ENCODE assay signal across 8 cellular contexts in the genomic region with DNA sequence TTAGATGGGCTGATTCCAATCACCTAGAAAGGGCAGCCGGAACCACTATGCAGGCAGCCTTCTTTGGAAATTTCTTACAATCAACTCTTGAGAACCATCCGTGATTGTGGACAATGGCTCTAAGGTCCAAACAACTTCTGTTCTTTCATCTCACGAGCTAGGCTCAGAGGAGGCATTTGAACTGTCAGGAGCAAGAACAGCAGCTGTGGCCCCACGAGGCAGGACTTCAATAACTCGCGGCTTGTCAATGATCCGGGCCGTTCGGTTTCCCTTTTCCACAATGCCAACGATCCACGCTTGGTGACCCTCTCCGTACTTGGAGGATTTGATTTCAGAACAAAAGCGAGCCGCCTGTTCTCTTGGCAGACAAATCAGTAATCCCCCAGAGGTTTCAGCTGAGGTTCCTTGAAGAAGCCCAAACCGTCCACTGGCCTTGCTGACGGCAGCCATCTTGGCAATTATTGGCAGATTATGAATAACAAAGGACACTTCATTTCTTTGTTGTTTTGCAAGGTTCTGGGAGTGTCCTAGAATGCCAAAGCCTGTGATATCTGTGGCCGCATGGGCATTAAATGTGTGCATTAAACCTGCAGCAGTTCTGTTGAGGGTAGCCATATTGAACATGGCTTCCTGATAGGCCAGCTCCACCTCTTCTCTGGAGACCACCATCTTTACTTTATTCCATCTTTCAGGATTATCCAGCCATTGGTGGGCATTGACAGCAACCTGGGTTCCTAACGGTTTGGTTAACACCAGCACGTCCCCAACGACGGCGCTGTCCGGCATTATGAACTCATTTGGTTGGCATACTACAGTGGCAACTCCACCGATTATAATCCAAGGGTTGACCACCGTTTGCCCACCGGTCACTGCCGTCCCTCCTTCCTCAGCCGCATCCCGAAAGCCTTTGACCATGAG. TPM values are rescaled to one million over a fixed set of nuclear protein-coding genes. Genes with fewer than 3 reads are reported as not detected.
A peak's percentile ranks its signal among the peaks of the same experiment; 100 is the strongest.
DNase-seq lines count a peak whose midpoint lies in the region; ATAC-seq and TF ChIP-seq lines count a peak whose summit lies in the region.

No MANE protein-coding gene starts in this region.

- H3K36me3 ChIP-seq in SJCRH30, result peaks cover 16% of the 10 kb centered on the region
- no peaks in the 10 kb centered on the region for H3K36me3 ChIP-seq in gastrocnemius medialis

- H3K4me3 ChIP-seq in GM12875 (ENCODE audit: low read depth, low read length) (peak overlapping the region; percentile 89), SJCRH30 (peak overlapping the region; percentile 92), fibroblast of mammary gland (ENCODE audit: control insufficient read depth, low read depth, low read length) (peak overlapping the region; percentile 73), gastrocnemius medialis (peak overlapping the region; percentile 89 to 100 (median 95))

- H3K4me1 ChIP-seq in SJCRH30 (no peaks in the 10 kb centered on the region; the same call in 1 of the 2 replicates), gastrocnemius medialis (peaks cover 20 to 21% of the 10 kb centered on the region in 2 donors)

- intact Hi-C loops in gastrocnemius medialis (cut with DNase I; ENCODE audit: low total_unique reads), result loop anchor here (1.0 to 2.0 kb wide), 2 partner anchors 14 to 82 kb away; partner anchors contain the start of genes DCTPP1 and ZNF768

- H3K27me3 ChIP-seq in SJCRH30, result no peaks in the 10 kb centered on the region
- no peaks in the 10 kb centered on the region for H3K27me3 ChIP-seq in gastrocnemius medialis

- no peak for TF ChIP-seq POLR2A in gastrocnemius medialis (IDR thresholded peaks at IDR 0.05)

- H3K27ac ChIP-seq in SJCRH30 (peak overlapping the region; percentile 78; the same call in 1 of the 2 replicates), gastrocnemius medialis (peak overlapping the region; percentile 97 to 100 (median 98))

- no peak for DNase-seq in SJCRH30
- DNase-seq in fibroblast of mammary gland (ENCODE audit: low read depth), result no peak
- DNase-seq in gastrocnemius medialis, result no peak
- no peak for DNase-seq in ecto neural progenitor cell (ENCODE audit: low spot score)
- no peak for DNase-seq in stimulated activated CD4-positive, alpha-beta T cell treated with anti-CD3 and anti-CD28 coated beads, Interleukin-4, amount 100 ng/mL, for 24 hours
- no peak for DNase-seq in NCI-H187 treated with DMSO at 0.1 percent for 48 hours (lab: John Stamatoyannopoulos, UW)

- H3K9me3 ChIP-seq in SJCRH30 (replicated peaks), result no peaks in the 10 kb centered on the region
- no peaks in the 10 kb centered on the region for H3K9me3 ChIP-seq in gastrocnemius medialis

- ATAC-seq in gastrocnemius medialis, result no peak
- ATAC-seq in HG03439 (IDR thresholded peaks at IDR 0.05; ENCODE audit: unreplicated experiment), result no peak

- no peak for TF ChIP-seq CTCF in GM12875 (IDR thresholded peaks at IDR 0.05; ENCODE audit: borderline replicate concordance, insufficient read depth, low read depth, low read length)
- TF ChIP-seq CTCF in fibroblast of mammary gland (conservative IDR thresholded peaks at IDR 0.05; ENCODE audit: control insufficient read depth, insufficient read depth, low read depth, low read length), result no peak
- TF ChIP-seq CTCF in gastrocnemius medialis (IDR thresholded peaks at IDR 0.05 in 4 of 5, conservative IDR thresholded peaks at IDR 0.05 in 1 of 5), result no peak

- in situ Hi-C loops in gastrocnemius medialis (cut with MboI; ENCODE audit: low sequenced_read_pairs in 4 of 4), result loop anchor here in 1 of 4 donors (10.0 to 25.0 kb wide), 2 partner anchors 90 to 193 kb away; partner anchors contain the start of gene ZNF747

RNA-seq across cellular contexts. Expression of gene SEPHS2, which starts 1.2 kb away (rescaled TPM):
- 18.2 and 22.9 TPM in 2 replicates for total RNA-seq in SJCRH30 (2014; rRNA removed; shearing (Covaris generic))
- total RNA-seq in gastrocnemius medialis, result 10 to 100 TPM; 23.7 to 29.5 (median 27.4) TPM

RNA-seq across cellular contexts. Expression of gene DCTPP1, which starts 14.7 kb away (rescaled TPM):
- total RNA-seq in SJCRH30 (2014; rRNA removed; shearing (Covaris generic)), result 80.0 and 88.5 TPM in 2 replicates
- 10 to 100 TPM; 11.8 to 32.6 (median 17.8) TPM for total RNA-seq in gastrocnemius medialis

RNA-seq across cellular contexts. Expression of gene ITGAL, which starts 28.1 kb away (rescaled TPM):
- total RNA-seq in SJCRH30 (2014; rRNA removed; shearing (Covaris generic)), result not detected in 2 replicates
- 1 to 10 TPM in 1 of 4 donors, under 1 TPM in 2, not detected in 1; 0.16 to 1.9 (median 0.86) TPM for total RNA-seq in gastrocnemius medialis

RNA-seq across cellular contexts. Expression of gene ZNF771, which starts 37.1 kb away (rescaled TPM):
- total RNA-seq in SJCRH30 (2014; rRNA removed; shearing (Covaris generic)), result 10.4 and 14.0 TPM in 2 replicates
- 10 to 100 TPM; 16.7 to 34.1 (median 24.7) TPM for total RNA-seq in gastrocnemius medialis

RNA-seq across cellular contexts. Expression of gene ZNF48, which starts 49.3 kb away (rescaled TPM):
- total RNA-seq in SJCRH30 (2014; rRNA removed; shearing (Covaris generic)), result 9.3 and 10.1 TPM in 2 replicates
- total RNA-seq in gastrocnemius medialis, result 10 to 100 TPM in 2 of 4 donors, 1 to 10 TPM in 2; 4.4 to 12.7 (median 8.7) TPM
